In genomic region chr9:122954253-122954691, GRCh38 we compare ENCODE assay signal across 14 cellular contexts. TPM values are rescaled to one million over a fixed set of nuclear protein-coding genes. Genes with fewer than 3 reads are reported as not detected.
DNase-seq lines count a peak whose midpoint lies in the region; TF ChIP-seq lines count a peak whose summit lies in the region.
"Had no signal": no experiment of that assay in that cellular context is flagged by ENCODE, and none has a peak within 500 bp of the region (broad histone marks: within the 10 kb centered on the region; RNA-seq: fewer than 3 reads in every experiment).

No MANE protein-coding gene starts in this region.

- peaks cover 45 to 72% of the 10 kb centered on the region in 2 donors for H3K4me1 ChIP-seq in thyroid gland

- no peaks in the 10 kb centered on the region for H3K9me3 ChIP-seq in thyroid gland
- H3K9me3 ChIP-seq: right atrium auricular region had no signal

- in situ Hi-C loops in astrocyte of the cerebellum (cut with HindIII; ENCODE audit: low sequenced_read_pairs), result no loop called here

- H3K36me3 ChIP-seq in thyroid gland, result no peaks in the 10 kb centered on the region
- H3K36me3 ChIP-seq: brain microvascular endothelial cell, right atrium auricular region had no signal

- H3K27ac ChIP-seq in thyroid gland, result peak overlapping the region; percentile 5 to 55 (median 20)
- H3K27ac ChIP-seq: brain microvascular endothelial cell had no signal

- intact Hi-C loops in thyroid gland (cut with DNase I), result no loop called here

- no peaks in the 10 kb centered on the region for H3K27me3 ChIP-seq in thyroid gland
- H3K27me3 ChIP-seq: brain microvascular endothelial cell, right atrium auricular region had no signal

- no peak overlapping the region for H3K4me3 ChIP-seq in astrocyte of the cerebellum (ENCODE audit: low read depth, low read length)
- no peak overlapping the region for H3K4me3 ChIP-seq in thyroid gland (replicated peaks in 1 of 3)
- H3K4me3 ChIP-seq: right atrium auricular region had no signal

- TF ChIP-seq CTCF in astrocyte of the cerebellum (IDR thresholded peaks at IDR 0.05; ENCODE audit: low read depth, low read length, missing control alignments) (no peak), thyroid gland (IDR thresholded peaks at IDR 0.05) (no peak)

- peak; percentile 36 for DNase-seq in HT1080 (ENCODE audit: low read depth)
- DNase-seq in astrocyte of the cerebellum (ENCODE audit: low read depth), result peak; percentile 45
- DNase-seq in foreskin melanocyte, result peak; percentile 71
- DNase-seq in thyroid gland, result no peak
- DNase-seq in NCI-H2196 treated with DMSO at 0.1 percent for 48 hours (lab: John Stamatoyannopoulos, UW; ENCODE audit: unreplicated experiment), result no peak
- DNase-seq in activated gamma-delta T cell treated with Interleukin-2 at 50 U/mL for 16 hours, result no peak
- no peak for DNase-seq in OCI-M2 (lab: John Stamatoyannopoulos, UW; ENCODE audit: unreplicated experiment)
- DNase-seq: activated B cell treated with CpG ODN at 0.5 μM for 24 hours; activated T-cell treated with anti-CD3 and anti-CD28 coated beads, Interleukin-2, amount 50 U/mL, for 72 hours; brain microvascular endothelial cell; DMS 273 treated with DMSO at 0.1 percent for 48 hours; NCI-H1417; NCI-H524 treated with DMSO at 0.1 percent for 48 hours had no signal

- TF ChIP-seq POLR2A in thyroid gland (IDR thresholded peaks at IDR 0.05), result no peak

RNA-seq across cellular contexts. Expression of gene RABGAP1, which starts 13.5 kb away (rescaled TPM):
- total RNA-seq in HT1080 (2014; rRNA removed; shearing (Covaris generic)), result 15.1 and 20.2 TPM in 2 replicates
- 15.0 and 20.9 TPM in 2 replicates for polyA plus RNA-seq in HT1080 (2015; cell fraction: cytosol; rRNA removed)
- polyA plus RNA-seq in HT1080 (2015; cell fraction: nucleus; rRNA removed), result 31.1 and 33.5 TPM in 2 replicates
- total RNA-seq in thyroid gland, result 100 to 1,000 TPM in 3 of 4 donors, 10 to 100 TPM in 1; 90.7 to 144 (median 127) TPM

RNA-seq across cellular contexts. Expression of gene ZBTB26, which starts 23.0 kb away (rescaled TPM):
- total RNA-seq in HT1080 (2014; rRNA removed; shearing (Covaris generic)), result 4.2 and 5.4 TPM in 2 replicates
- 8.0 and 10.4 TPM in 2 replicates for polyA plus RNA-seq in HT1080 (2015; cell fraction: cytosol; rRNA removed)
- polyA plus RNA-seq in HT1080 (2015; cell fraction: nucleus; rRNA removed), result 13.7 and 17.2 TPM in 2 replicates
- 10 to 100 TPM; 10.9 to 15.6 (median 12.7) TPM for total RNA-seq in thyroid gland

RNA-seq across cellular contexts. Expression of gene ZBTB6, which starts 41.1 kb away (rescaled TPM):
- 7.3 and 13.0 TPM in 2 replicates for total RNA-seq in HT1080 (2014; rRNA removed; shearing (Covaris generic))
- polyA plus RNA-seq in HT1080 (2015; cell fraction: cytosol; rRNA removed), result 9.9 and 13.8 TPM in 2 replicates
- 16.1 and 19.9 TPM in 2 replicates for polyA plus RNA-seq in HT1080 (2015; cell fraction: nucleus; rRNA removed)
- total RNA-seq in thyroid gland, result 10 to 100 TPM; 12.3 to 16.4 (median 14.2) TPM

RNA-seq across cellular contexts. Expression of gene RC3H2, which starts 49.1 kb away (rescaled TPM):
- 32.0 and 33.7 TPM in 2 replicates for total RNA-seq in HT1080 (2014; rRNA removed; shearing (Covaris generic))
- polyA plus RNA-seq in HT1080 (2015; cell fraction: cytosol; rRNA removed), result 15.8 and 20.6 TPM in 2 replicates
- polyA plus RNA-seq in HT1080 (2015; cell fraction: nucleus; rRNA removed), result 17.4 and 21.6 TPM in 2 replicates
- 10 to 100 TPM; 43.1 to 91.2 (median 52.9) TPM for total RNA-seq in thyroid gland

Comparison
In these comparisons a context has a peak if more than half of its experiments do, and no peak if none do; other contexts are left out.
1. DNase-seq: peak in HT1080 (single experiment), astrocyte of the cerebellum (single experiment) and foreskin melanocyte (single experiment); none in thyroid gland (0 of 2), NCI-H2196 treated with DMSO at 0.1 percent for 48 hours (single experiment), activated gamma-delta T cell treated with Interleukin-2 at 50 U/mL for 16 hours (single experiment) and OCI-M2 (single experiment).